ENCODE assay signal across 16 cellular contexts in the genomic region with DNA sequence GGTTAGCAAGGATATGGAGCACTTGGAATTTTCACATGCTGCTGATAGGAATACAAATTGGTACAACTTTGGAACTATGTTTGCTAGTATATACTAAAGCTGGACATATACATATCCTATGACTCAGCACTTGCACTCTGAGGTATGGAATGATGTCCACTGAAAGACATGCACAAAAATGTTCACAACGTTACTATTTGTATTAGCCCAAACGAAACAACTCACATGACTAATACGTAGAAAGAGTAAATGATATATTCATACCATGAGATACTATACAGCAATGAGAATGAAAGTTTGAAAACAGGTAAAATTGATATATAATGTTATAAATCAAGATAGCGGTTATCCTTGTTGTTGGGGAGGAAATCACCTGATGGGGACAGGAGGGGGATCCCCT. TPM values are rescaled to one million over a fixed set of nuclear protein-coding genes. Genes with fewer than 3 reads are reported as not detected.
DNase-seq lines count a peak whose midpoint lies in the region; ATAC-seq, FAIRE-seq and TF ChIP-seq lines count a peak whose summit lies in the region.
"Had no signal": no experiment of that assay in that cellular context is flagged by ENCODE, and none has a peak within 500 bp of the region (broad histone marks: within the 10 kb centered on the region; RNA-seq: fewer than 3 reads in every experiment).

No MANE protein-coding gene starts in this region.

- no peak overlapping the region for H3K4me3 ChIP-seq in mammary epithelial cell (replicated peaks in 1 of 3; ENCODE audit: insufficient read depth in 1 of 3, low read depth in 2 of 3, low read length in 3 of 3)
- H3K4me3 ChIP-seq: hepatocyte had no signal

- WGBS in mammary epithelial cell (ENCODE audit: low coverage, missing lambda C conversion rate) = 70% methylated on average over 4 of the region's 4 CpGs

- dilution Hi-C loops in mammary epithelial cell (cut with HindIII; ENCODE audit: low sequenced_read_pairs) = no loop called here

- in situ Hi-C loops in mammary epithelial cell (cut with MboI; ENCODE audit: low sequenced_read_pairs in 2 of 2) = no loop called here

- no peak for TF ChIP-seq CTCF in GM10266 (IDR thresholded peaks at IDR 0.05; ENCODE audit: control insufficient read depth, insufficient read depth, low read depth, missing control alignments)
- no peak for TF ChIP-seq CTCF in mammary epithelial cell (conservative IDR thresholded peaks at IDR 0.05 in 1 of 2, IDR thresholded peaks at IDR 0.05 in 1 of 2; ENCODE audit: extremely low read depth in 1 of 2, insufficient read depth in 1 of 2, low read depth in 1 of 2, low read length in 2 of 2)

- no peaks in the 10 kb centered on the region for H3K79me2 ChIP-seq in mammary epithelial cell (ENCODE audit: insufficient read depth, low read length)
- H3K79me2 ChIP-seq: hepatocyte had no signal

- no peaks in the 10 kb centered on the region for H4K20me1 ChIP-seq in mammary epithelial cell (ENCODE audit: insufficient read depth, low read length)

- no peak overlapping the region for H2AFZ ChIP-seq in mammary epithelial cell (ENCODE audit: low read depth, low read length)
- H2AFZ ChIP-seq: hepatocyte had no signal

- peak; percentile 35 for ATAC-seq in HG03095 (IDR thresholded peaks at IDR 0.05; ENCODE audit: unreplicated experiment)

- H3K27ac ChIP-seq in mammary epithelial cell (ENCODE audit: insufficient read depth, low read depth, low read length) = no peak overlapping the region
- H3K27ac ChIP-seq: C4-2B, hepatocyte had no signal

- CTCF ChIA-PET in mammary epithelial cell (lab: Charles Lee; ENCODE audit: low non-redundant PET) = no interaction called here

- no peak overlapping the region for H3K4me2 ChIP-seq in mammary epithelial cell (ENCODE audit: insufficient read depth, low read depth, low read length)
- H3K4me2 ChIP-seq: hepatocyte had no signal

- DNase-seq in GM10266 (ENCODE audit: extremely low spot score) (peak; percentile 9), GM19239 (ENCODE audit: insufficient read length, low spot score) (no peak), mammary epithelial cell (peak; percentile 9), CD1c-positive myeloid dendritic cell (ENCODE audit: extremely low spot score) (no peak), SW480 (ENCODE audit: low spot score) (no peak), NCI-H2081 (lab: John Stamatoyannopoulos, UW) (no peak)
- DNase-seq in stimulated activated naive CD4-positive, alpha-beta T cell treated with Interleukin-2 at 50 U/mL for 16 hours (lab: John Stamatoyannopoulos, UW) = no peak
- DNase-seq: activated CD8-positive, alpha-beta memory T cell treated with anti-CD3 and anti-CD28 coated beads, Interleukin-2, amount 50 U/mL, for 48 hours; effector CD8-positive, alpha-beta T cell; NCI-H2171; nucleus accumbens; stimulated activated CD8-positive, alpha-beta memory T cell treated with anti-CD3 and anti-CD28 coated beads, Interleukin-4, amount 100 ng/mL, for 48 hours had no signal

- intact Hi-C loops in mammary epithelial cell (cut with micrococcal nuclease) = loop anchor here (2.0 kb wide), 1 partner anchor 46 kb away; a partner anchor contains a TSS

- peaks cover 15% of the 10 kb centered on the region for H3K4me1 ChIP-seq in mammary epithelial cell (ENCODE audit: insufficient read depth, low read length)

- no peaks in the 10 kb centered on the region for H3K27me3 ChIP-seq in mammary epithelial cell (ENCODE audit: insufficient read depth, low read length)
- H3K27me3 ChIP-seq: hepatocyte had no signal

- no peaks in the 10 kb centered on the region for H3K36me3 ChIP-seq in mammary epithelial cell (ENCODE audit: insufficient read depth, low read length)

- BruUV-seq in mammary epithelial cell (replicated peaks; lab: Mats Ljungman, UMichigan) = no TSS peak

- FAIRE-seq in GM19239 (lab: Jason Lieb, UNC) = peak; percentile 83
- FAIRE-seq: RCC 7860 had no signal

- H3K9me3 ChIP-seq in mammary epithelial cell (replicated peaks; ENCODE audit: insufficient read depth, low read length) = no peaks in the 10 kb centered on the region

- H3K9ac ChIP-seq in mammary epithelial cell (ENCODE audit: insufficient read depth, low read length) = no peak overlapping the region

RNA-seq across cellular contexts. Expression of a gene that starts 45.5 kb away (rescaled TPM):
- 10 to 100 TPM; 26.0 to 87.4 TPM for total RNA-seq in mammary epithelial cell
- polyA plus RNA-seq in mammary epithelial cell = 18.0 TPM
- 28.8 TPM for polyA minus RNA-seq in mammary epithelial cell

RNA-seq across cellular contexts. Expression of a gene that starts 47.6 kb away (rescaled TPM):
- 10 to 100 TPM; 10.3 to 11.2 TPM for total RNA-seq in mammary epithelial cell
- 2.7 TPM for polyA plus RNA-seq in mammary epithelial cell
- 4.5 TPM for polyA minus RNA-seq in mammary epithelial cell

RNA-seq across cellular contexts. Expression of a gene that starts 53.3 kb away (rescaled TPM):
- total RNA-seq in mammary epithelial cell = 100 to 1,000 TPM; 167 to 273 TPM
- 478 TPM for polyA plus RNA-seq in mammary epithelial cell
- polyA minus RNA-seq in mammary epithelial cell = 74.0 TPM

Comparison
In these comparisons a context has a peak if more than half of its experiments do, and no peak if none do; other contexts are left out.
1. DNase-seq: peak in GM10266 (single experiment) and mammary epithelial cell (single experiment); none in GM19239 (single experiment), CD1c-positive myeloid dendritic cell (single experiment), SW480 (single experiment), NCI-H2081 (0 of 2) and stimulated activated naive CD4-positive, alpha-beta T cell treated with Interleukin-2 at 50 U/mL for 16 hours (single experiment).